Comparison of ENCODE assay signal across 2 cellular contexts in genomic region chr11:695332-695605, GRCh38.
A peak's percentile ranks its signal among the peaks of the same experiment; 100 is the strongest.
TF ChIP-seq lines count a peak whose summit lies in the region.

No MANE protein-coding gene starts in this region.

TF ChIP-seq in HepG2, 621 proteins besides CTCF, POLR2A, EP300 and RAD21 (continues in another document):
- no peak for TF ChIP-seq ATF6 (CRISPR knock-in tag; conservative IDR thresholded peaks at IDR 0.05)
- no peak for TF ChIP-seq ZNF720 (CRISPR knock-in tag; IDR thresholded peaks at IDR 0.05)
- no peak for TF ChIP-seq ZBTB26 (CRISPR knock-in tag; IDR thresholded peaks at IDR 0.05; ENCODE audit: borderline replicate concordance)
- no peak for TF ChIP-seq ZNF737 (CRISPR knock-in tag; IDR thresholded peaks at IDR 0.05; ENCODE audit: borderline replicate concordance)
- TF ChIP-seq STAT5B (CRISPR knock-in tag; IDR thresholded peaks at IDR 0.05), result no peak
- 0 out of 2 replicates have a peak, but pooled peaks have one; percentile 6 for TF ChIP-seq ARID4A (CRISPR knock-in tag; IDR thresholded peaks at IDR 0.05; ENCODE audit: borderline replicate concordance)
- no peak for TF ChIP-seq JUND (CRISPR knock-in tag; IDR thresholded peaks at IDR 0.05)
- TF ChIP-seq IRF9 (CRISPR knock-in tag; IDR thresholded peaks at IDR 0.05; ENCODE audit: borderline replicate concordance), result no peak
- no peak; the same call in 1 of the 2 replicates for TF ChIP-seq ZMAT3 (CRISPR knock-in tag; conservative IDR thresholded peaks at IDR 0.05)
- no peak for TF ChIP-seq ZNF670 (CRISPR knock-in tag; IDR thresholded peaks at IDR 0.05; ENCODE audit: borderline replicate concordance)
- TF ChIP-seq ZBTB42 (CRISPR knock-in tag; IDR thresholded peaks at IDR 0.05), result no peak
- TF ChIP-seq ZNF772 (CRISPR knock-in tag; IDR thresholded peaks at IDR 0.05), result 0 out of 2 replicates have a peak, but pooled peaks have one; percentile 2
- no peak for TF ChIP-seq ZSCAN22 (CRISPR knock-in tag; IDR thresholded peaks at IDR 0.05)
- no peak for TF ChIP-seq LCORL (IDR thresholded peaks at IDR 0.05)
- TF ChIP-seq LCORL (CRISPR knock-in tag; IDR thresholded peaks at IDR 0.05), result peak; percentile 55; the same call in 1 of the 2 replicates
- TF ChIP-seq, protein P1, sequence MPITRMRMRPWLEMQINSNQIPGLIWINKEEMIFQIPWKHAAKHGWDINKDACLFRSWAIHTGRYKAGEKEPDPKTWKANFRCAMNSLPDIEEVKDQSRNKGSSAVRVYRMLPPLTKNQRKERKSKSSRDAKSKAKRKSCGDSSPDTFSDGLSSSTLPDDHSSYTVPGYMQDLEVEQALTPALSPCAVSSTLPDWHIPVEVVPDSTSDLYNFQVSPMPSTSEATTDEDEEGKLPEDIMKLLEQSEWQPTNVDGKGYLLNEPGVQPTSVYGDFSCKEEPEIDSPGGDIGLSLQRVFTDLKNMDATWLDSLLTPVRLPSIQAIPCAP (CRISPR knock-in tag; IDR thresholded peaks at IDR 0.05; ENCODE audit: low read depth), result no peak

TF ChIP-seq in HEK293T, 16 proteins besides CTCF, POLR2A, EP300 and RAD21:
- TF ChIP-seq SP1 (IDR thresholded peaks at IDR 0.05) (no peak), HDGF (IDR thresholded peaks at IDR 0.05; ENCODE audit: borderline replicate concordance) (no peak), LEF1 (IDR thresholded peaks at IDR 0.05; ENCODE audit: borderline replicate concordance) (no peak), TARDBP (IDR thresholded peaks at IDR 0.05) (no peak), ELF4 (IDR thresholded peaks at IDR 0.05) (no peak), FOXK2 (IDR thresholded peaks at IDR 0.05) (no peak), FOXM1 (IDR thresholded peaks at IDR 0.05; ENCODE audit: borderline replicate concordance) (no peak), ZNF384 (IDR thresholded peaks at IDR 0.05) (no peak), ARNT (IDR thresholded peaks at IDR 0.05) (no peak), L3MBTL2 (conservative IDR thresholded peaks at IDR 0.05) (no peak), SUZ12 (IDR thresholded peaks at IDR 0.05) (no peak), CTBP1 (IDR thresholded peaks at IDR 0.05; ENCODE audit: borderline replicate concordance) (no peak), BHLHE40 (IDR thresholded peaks at IDR 0.05; ENCODE audit: borderline replicate concordance) (no peak), FOXA1 (IDR thresholded peaks at IDR 0.05) (no peak), NFRKB (IDR thresholded peaks at IDR 0.05) (no peak)
- TF ChIP-seq, protein P2, sequence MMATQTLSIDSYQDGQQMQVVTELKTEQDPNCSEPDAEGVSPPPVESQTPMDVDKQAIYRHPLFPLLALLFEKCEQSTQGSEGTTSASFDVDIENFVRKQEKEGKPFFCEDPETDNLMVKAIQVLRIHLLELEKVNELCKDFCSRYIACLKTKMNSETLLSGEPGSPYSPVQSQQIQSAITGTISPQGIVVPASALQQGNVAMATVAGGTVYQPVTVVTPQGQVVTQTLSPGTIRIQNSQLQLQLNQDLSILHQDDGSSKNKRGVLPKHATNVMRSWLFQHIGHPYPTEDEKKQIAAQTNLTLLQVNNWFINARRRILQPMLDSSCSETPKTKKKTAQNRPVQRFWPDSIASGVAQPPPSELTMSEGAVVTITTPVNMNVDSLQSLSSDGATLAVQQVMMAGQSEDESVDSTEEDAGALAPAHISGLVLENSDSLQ (IDR thresholded peaks at IDR 0.05), result no peak
